In genomic region chr14:50357124-50357523, GRCh38 we compare ENCODE assay signal across 22 cellular contexts. TPM values are rescaled to one million over a fixed set of nuclear protein-coding genes. Genes with fewer than 3 reads are reported as not detected.
DNase-seq lines count a peak whose midpoint lies in the region; ATAC-seq and TF ChIP-seq lines count a peak whose summit lies in the region.
"Had no signal": no experiment of that assay in that cellular context is flagged by ENCODE, and none has a peak within 500 bp of the region (broad histone marks: within the 10 kb centered on the region; RNA-seq: fewer than 3 reads in every experiment).

No MANE protein-coding gene starts in this region.

- H3K9me3 Mint-ChIP-seq in activated T-cell treated with anti-CD3 and anti-CD28 coated beads, Interleukin-2, amount 50 U/mL, for 24 hours = no peaks in the 10 kb centered on the region
- H3K9me3 Mint-ChIP-seq: H9 had no signal

- H3K4me3 ChIP-seq in GM12865 (ENCODE audit: low read depth, low read length) = no peak overlapping the region

- no peak overlapping the region for H3K4me3 Mint-ChIP-seq in activated T-cell treated with anti-CD3 and anti-CD28 coated beads, Interleukin-2, amount 50 U/mL, for 24 hours
- H3K4me3 Mint-ChIP-seq: CD14-positive monocyte, H9 had no signal

- no peak for TF ChIP-seq CTCF in GM12865 (IDR thresholded peaks at IDR 0.05; ENCODE audit: insufficient read depth, low read depth, low read length, missing control alignments)

- peak; percentile 12 for DNase-seq in GM12865 (ENCODE audit: low read depth)
- peak; percentile 51 for DNase-seq in RPMI7951 (ENCODE audit: low read depth)
- peak; percentile 54 for DNase-seq in epidermal melanocyte (ENCODE audit: insufficient read length, low spot score)
- no peak for DNase-seq in activated T-cell treated with anti-CD3 and anti-CD28 coated beads, Interleukin-2, amount 50 U/mL, for 24 hours
- no peak for DNase-seq in midbrain (lab: John Stamatoyannopoulos, UW)
- DNase-seq in putamen (ENCODE audit: low spot score) = no peak
- DNase-seq: ACHN, AML-193, COR-L47, DMS 273 treated with DMSO at 0.1 percent for 48 hours, GDM1, H9, Karpas-422, NCI-H1048, NCI-H1436 treated with DMSO at 0.1 percent for 48 hours, NCI-H2029, NCI-H69, Right ventricle myocardium superior, SK-N-SH had no signal

- ATAC-seq in HG03378 (IDR thresholded peaks at IDR 0.05; ENCODE audit: unreplicated experiment) = no peak
- ATAC-seq: Panc1 had no signal

- H3K4me1 Mint-ChIP-seq in activated T-cell treated with anti-CD3 and anti-CD28 coated beads, Interleukin-2, amount 50 U/mL, for 24 hours (ENCODE audit: low read depth) = peaks cover 8% of the 10 kb centered on the region
- H3K4me1 Mint-ChIP-seq: CD14-positive monocyte had no signal

- H3K27ac Mint-ChIP-seq in activated T-cell treated with anti-CD3 and anti-CD28 coated beads, Interleukin-2, amount 50 U/mL, for 24 hours = no peak overlapping the region
- H3K27ac Mint-ChIP-seq: CD14-positive monocyte, H9 had no signal

- peaks cover 27% of the 10 kb centered on the region for H3K36me3 Mint-ChIP-seq in activated T-cell treated with anti-CD3 and anti-CD28 coated beads, Interleukin-2, amount 50 U/mL, for 24 hours (ENCODE audit: low read depth)

- H3K27me3 Mint-ChIP-seq in activated T-cell treated with anti-CD3 and anti-CD28 coated beads, Interleukin-2, amount 50 U/mL, for 24 hours = no peaks in the 10 kb centered on the region

RNA-seq across cellular contexts. Expression of gene CDKL1, which starts 39.6 kb away (rescaled TPM):
- 4.6 and 7.3 TPM in 2 replicates for total RNA-seq in RPMI7951 (2014; rRNA removed; shearing (Covaris generic))

RNA-seq across cellular contexts. Expression of gene DMAC2L, which starts 45.0 kb away (rescaled TPM):
- total RNA-seq in RPMI7951 (2014; rRNA removed; shearing (Covaris generic)) = 8.8 and 9.0 TPM in 2 replicates

RNA-seq across cellular contexts. Expression of gene L2HGDH, which starts 45.1 kb away (rescaled TPM):
- 4.3 and 5.5 TPM in 2 replicates for total RNA-seq in RPMI7951 (2014; rRNA removed; shearing (Covaris generic))

Comparison
In these comparisons a context has a peak if more than half of its experiments do, and no peak if none do; other contexts are left out.
1. DNase-seq: peak in GM12865 (single experiment), RPMI7951 (single experiment) and epidermal melanocyte (single experiment); none in activated T-cell treated with anti-CD3 and anti-CD28 coated beads, Interleukin-2, amount 50 U/mL, for 24 hours (single experiment), midbrain (single experiment) and putamen (single experiment).